ENCODE assay signal across 20 cellular contexts in the genomic region with DNA sequence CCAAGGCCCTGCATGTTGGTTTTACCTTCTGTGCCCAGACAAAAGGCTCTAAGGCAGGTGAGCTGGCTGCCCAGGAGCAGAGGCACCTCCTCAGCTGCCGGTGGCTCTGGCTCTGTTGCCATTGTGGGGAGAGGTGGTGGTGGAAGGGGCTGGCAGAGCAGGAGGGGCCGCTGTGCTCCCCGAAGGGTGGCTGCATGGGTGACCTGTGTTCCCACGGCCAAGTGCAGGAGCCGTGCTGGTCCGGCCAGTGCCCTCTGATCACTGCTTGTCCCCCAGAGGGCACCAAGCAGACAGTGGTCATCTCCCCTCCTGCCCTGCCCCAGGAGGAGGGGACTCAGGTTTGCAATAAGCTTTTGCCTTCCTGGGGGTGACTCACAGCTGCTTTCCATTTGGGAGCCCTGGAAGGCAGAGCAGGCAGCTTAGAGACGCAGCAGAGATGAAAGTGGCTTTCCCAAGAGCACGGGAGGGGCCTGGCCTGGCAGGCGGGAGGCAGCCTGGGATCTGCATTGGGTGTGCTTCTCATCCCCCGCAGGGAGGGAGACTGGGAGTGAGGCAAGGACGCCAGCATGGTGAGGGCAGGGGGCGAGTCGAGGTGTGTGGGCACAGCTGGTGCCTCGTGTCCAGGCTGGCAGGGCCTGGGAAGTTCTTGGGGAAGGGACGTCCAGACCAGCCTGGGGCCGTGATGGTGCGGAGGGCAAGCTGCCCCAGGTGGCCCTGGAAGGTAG. TPM values are rescaled to one million over a fixed set of nuclear protein-coding genes. Genes with fewer than 3 reads are reported as not detected.
DNase-seq lines count a peak whose midpoint lies in the region; ATAC-seq and TF ChIP-seq lines count a peak whose summit lies in the region.
"Had no signal": no experiment of that assay in that cellular context is flagged by ENCODE, and none has a peak within 500 bp of the region (broad histone marks: within the 10 kb centered on the region; RNA-seq: fewer than 3 reads in every experiment).

No MANE protein-coding gene starts in this region.

- DNase-seq in Daoy (ENCODE audit: low read depth), result peak; percentile 67
- DNase-seq in LHCN-M2 (ENCODE audit: low read depth), result peak; percentile 89
- DNase-seq in epithelial cell of esophagus (ENCODE audit: low read depth), result peak; percentile 45
- no peak for DNase-seq in neural progenitor cell (ENCODE audit: low spot score)
- DNase-seq in PC-9, result no peak
- DNase-seq: activated gamma-delta T cell; effector CD4-positive, alpha-beta T cell; immature natural killer cell; MG63; NCI-H774; RPMI8226; stimulated activated naive CD4-positive, alpha-beta T cell treated with Interleukin-2 at 50 U/mL for 16 hours; uterus had no signal

- H3K9me3 Mint-ChIP-seq in neural progenitor cell, result no peaks in the 10 kb centered on the region
- H3K9me3 Mint-ChIP-seq: immature natural killer cell had no signal

- peaks cover 15% of the 10 kb centered on the region for H3K4me1 Mint-ChIP-seq in neural progenitor cell

- CTCF ChIA-PET in PC-9 (lab: Charles Lee), result no interaction called here

- POLR2A ChIA-PET in PC-9 (lab: Charles Lee; ENCODE audit: unreplicated experiment), result no interaction called here

- no peaks in the 10 kb centered on the region for H3K36me3 ChIP-seq in neural progenitor cell
- H3K36me3 ChIP-seq in PC-9 (ENCODE audit: low read depth), result no peaks in the 10 kb centered on the region
- H3K36me3 ChIP-seq: MG63, uterus had no signal

- TF ChIP-seq CTCF in epithelial cell of esophagus (IDR thresholded peaks at IDR 0.05; ENCODE audit: insufficient read depth, low read depth, low read length, missing control alignments) (no peak), neural progenitor cell (IDR thresholded peaks at IDR 0.05) (no peak), PC-9 (conservative IDR thresholded peaks at IDR 0.05) (no peak)

- H3K9me3 ChIP-seq in neural progenitor cell (ENCODE audit: low read depth) (no peaks in the 10 kb centered on the region), PC-9 (ENCODE audit: insufficient read depth, low read depth) (no peaks in the 10 kb centered on the region)
- H3K9me3 ChIP-seq: MG63, uterus had no signal

- H3K27ac ChIP-seq in neural progenitor cell, result no peak overlapping the region
- H3K27ac ChIP-seq in PC-9, result no peak overlapping the region
- H3K27ac ChIP-seq: uterus had no signal

- no peak overlapping the region for H3K9ac ChIP-seq in neural progenitor cell

- H3K27me3 ChIP-seq in neural progenitor cell, result peaks cover 84% of the 10 kb centered on the region
- no peaks in the 10 kb centered on the region for H3K27me3 ChIP-seq in PC-9 (ENCODE audit: insufficient read depth, low read depth)
- H3K27me3 ChIP-seq: MG63 had no signal

- H4K20me1 ChIP-seq in neural progenitor cell (ENCODE audit: low read depth) (peaks cover 36% of the 10 kb centered on the region), PC-9 (ENCODE audit: insufficient read depth) (no peaks in the 10 kb centered on the region)

- no TSS peak for BruUV-seq in PC-9 (replicated peaks; lab: Mats Ljungman, UMichigan)

- H3K4me1 ChIP-seq in neural progenitor cell (peaks cover 31% of the 10 kb centered on the region), PC-9 (replicated peaks; ENCODE audit: insufficient read depth) (no peaks in the 10 kb centered on the region)
- H3K4me1 ChIP-seq: uterus had no signal

- no peaks in the 10 kb centered on the region for H3K79me2 ChIP-seq in neural progenitor cell (ENCODE audit: low read depth)
- H3K79me2 ChIP-seq in PC-9 (ENCODE audit: low read depth), result no peaks in the 10 kb centered on the region

- H3K4me3 Mint-ChIP-seq in neural progenitor cell, result peak overlapping the region; percentile 55
- H3K4me3 Mint-ChIP-seq: brain had no signal

- H3K4me2 ChIP-seq in neural progenitor cell (no peak overlapping the region), PC-9 (no peak overlapping the region)
- H3K4me2 ChIP-seq: smooth muscle cell had no signal

- H3K4me3 ChIP-seq in epithelial cell of esophagus (ENCODE audit: low read length) (no peak overlapping the region), neural progenitor cell (no peak overlapping the region), PC-9 (no peak overlapping the region)
- H3K4me3 ChIP-seq: MG63, smooth muscle cell, uterus had no signal

- no peaks in the 10 kb centered on the region for H3K36me3 Mint-ChIP-seq in neural progenitor cell
- H3K36me3 Mint-ChIP-seq: brain had no signal

- intact Hi-C loops in PC-9 (cut with micrococcal nuclease; ENCODE audit: unreplicated experiment), result no loop called here

- peaks cover 28% of the 10 kb centered on the region for H3F3A ChIP-seq in neural progenitor cell (ENCODE audit: low read depth)
- no peaks in the 10 kb centered on the region for H3F3A ChIP-seq in PC-9 (ENCODE audit: insufficient read depth, low read depth)

- peaks cover 20% of the 10 kb centered on the region for H3K27me3 Mint-ChIP-seq in neural progenitor cell (ENCODE audit: insufficient read depth, low read depth)

- H2AFZ ChIP-seq in neural progenitor cell (replicated peaks) (no peak overlapping the region), PC-9 (no peak overlapping the region)

- H3K27ac Mint-ChIP-seq in neural progenitor cell, result peak overlapping the region; percentile 79
- H3K27ac Mint-ChIP-seq: immature natural killer cell had no signal

- ATAC-seq in HG02981 (IDR thresholded peaks at IDR 0.05; ENCODE audit: unreplicated experiment), result no peak
- ATAC-seq in HG02571 (IDR thresholded peaks at IDR 0.05; ENCODE audit: unreplicated experiment), result no peak
- no peak for ATAC-seq in HG02759 (IDR thresholded peaks at IDR 0.05; ENCODE audit: unreplicated experiment)

- no peaks in the 10 kb centered on the region for H3K9me2 ChIP-seq in PC-9 (ENCODE audit: insufficient read depth)

RNA-seq across cellular contexts. Expression of a gene that starts 28.7 kb away (rescaled TPM):
- 0.11 and 2.0 TPM in 2 replicates for total RNA-seq in Daoy (2014; rRNA removed; shearing (Covaris generic))
- total RNA-seq in LHCN-M2 (2014; rRNA removed), result 41.6 and 47.9 TPM in 2 replicates
- 37.5 TPM for polyA plus RNA-seq in LHCN-M2 (2012)
- total RNA-seq in neural progenitor cell (ENCODE audit: low replicate concordance), result 0.22 TPM in 1 of 2 replicates, not detected in the other
- 7.1 and 7.6 TPM in 2 replicates for total RNA-seq in PC-9 (2021)
- total RNA-seq: omental fat pad; smooth muscle cell; T-helper 1 cell treated with Interleukin-12 subunit alpha and Interleukin-12 subunit beta and Interleukin-4 antibody, amounts not matched to agents 30 ng/mL and 1 ng/mL, for 36 hours had no signal
- polyA plus RNA-seq: smooth muscle cell had no signal

RNA-seq across cellular contexts. Expression of a gene that starts 40.4 kb away (rescaled TPM):
- 110 and 113 TPM in 2 replicates for total RNA-seq in Daoy (2014; rRNA removed; shearing (Covaris generic))
- 211 and 237 TPM in 2 replicates for total RNA-seq in LHCN-M2 (2014; rRNA removed)
- 235 TPM for polyA plus RNA-seq in LHCN-M2 (2012)
- total RNA-seq in neural progenitor cell (ENCODE audit: low replicate concordance), result 48.3 and 76.1 TPM in 2 replicates
- 126 and 149 TPM in 2 replicates for total RNA-seq in PC-9 (2021)

RNA-seq across cellular contexts. Expression of a gene that starts 50.1 kb away (rescaled TPM):
- total RNA-seq in Daoy (2014; rRNA removed; shearing (Covaris generic)), result not detected in 2 replicates
- total RNA-seq in LHCN-M2 (2014; rRNA removed) (0.32 and 0.40 TPM in 2 replicates), neural progenitor cell (ENCODE audit: low replicate concordance) (not detected in 2 replicates), PC-9 (2021) (1.3 and 1.5 TPM in 2 replicates)
- 0.17 TPM for polyA plus RNA-seq in LHCN-M2 (2012)
- total RNA-seq: omental fat pad; T-helper 1 cell treated with Interleukin-12 subunit alpha and Interleukin-12 subunit beta and Interleukin-4 antibody, amounts not matched to agents 30 ng/mL and 1 ng/mL, for 36 hours had no signal
- polyA plus RNA-seq: immature natural killer cell, smooth muscle cell had no signal

Comparison
In these comparisons a context has a peak if more than half of its experiments do, and no peak if none do; other contexts are left out.
1. DNase-seq: peak in Daoy (single experiment), LHCN-M2 (single experiment) and epithelial cell of esophagus (single experiment); none in neural progenitor cell (single experiment) and PC-9 (0 of 2).